In genomic region chr2:234331566-234331965, GRCh38 we compare ENCODE assay signal across 1 cellular context.
TF ChIP-seq lines count a peak whose summit lies in the region.

No MANE protein-coding gene starts in this region.

TF ChIP-seq in IMR-90, 13 proteins besides CTCF, POLR2A, EP300 and RAD21:
- TF ChIP-seq CEBPB (IDR thresholded peaks at IDR 0.05; ENCODE audit: low read depth, low read length), result peak; percentile 26
- TF ChIP-seq SMC3 (IDR thresholded peaks at IDR 0.05; ENCODE audit: low read depth, low read length), result no peak
